Comparison of ENCODE assay signal across 1 cellular context in the genomic region with DNA sequence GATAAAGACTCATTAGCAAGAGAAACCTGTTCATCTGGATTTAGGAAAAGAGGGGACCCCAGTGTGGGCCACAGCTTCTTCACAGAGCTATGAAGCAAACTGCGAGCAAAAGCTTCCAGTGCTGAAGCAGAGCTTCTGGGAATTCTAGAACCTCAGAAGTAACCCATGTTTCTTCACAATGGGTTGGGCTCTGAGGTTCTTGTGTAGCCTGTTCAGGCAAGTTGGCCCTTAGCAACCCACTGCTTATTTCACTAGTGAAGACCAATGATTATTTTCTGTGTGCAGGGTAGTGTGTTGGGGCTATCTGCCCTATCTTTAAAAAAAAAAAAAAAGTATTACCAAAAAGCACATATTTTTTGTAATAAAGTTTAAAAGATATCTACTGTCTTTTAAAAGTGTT.
TF ChIP-seq lines count a peak whose summit lies in the region.

A gene with protein sequence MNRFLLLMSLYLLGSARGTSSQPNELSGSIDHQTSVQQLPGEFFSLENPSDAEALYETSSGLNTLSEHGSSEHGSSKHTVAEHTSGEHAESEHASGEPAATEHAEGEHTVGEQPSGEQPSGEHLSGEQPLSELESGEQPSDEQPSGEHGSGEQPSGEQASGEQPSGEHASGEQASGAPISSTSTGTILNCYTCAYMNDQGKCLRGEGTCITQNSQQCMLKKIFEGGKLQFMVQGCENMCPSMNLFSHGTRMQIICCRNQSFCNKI (minus strand): TSS at position 101 of the 400 bp plus-strand sequence. CDS start 67 bp downstream, at position 34.

TF ChIP-seq in H1, 55 proteins besides CTCF, POLR2A, EP300 and RAD21:
- TF ChIP-seq BRCA1 (IDR thresholded peaks at IDR 0.05; ENCODE audit: low read depth, low read length) (no peak), RBBP5 (IDR thresholded peaks at IDR 0.05; ENCODE audit: borderline replicate concordance, low read depth, low read length) (no peak), EZH2 (IDR thresholded peaks at IDR 0.05; ENCODE audit: low read depth, low read length, severe bottlenecking) (no peak), NRF1 (IDR thresholded peaks at IDR 0.05; ENCODE audit: low read depth, low read length) (no peak), JUN (IDR thresholded peaks at IDR 0.05; ENCODE audit: low read depth, low read length) (no peak), GABPA (IDR thresholded peaks at IDR 0.05; ENCODE audit: borderline replicate concordance, insufficient read depth, low read length) (no peak), TEAD4 (IDR thresholded peaks at IDR 0.05; ENCODE audit: low read depth, low read length) (no peak), SP2 (IDR thresholded peaks at IDR 0.05; ENCODE audit: low read length) (no peak), POU5F1 (IDR thresholded peaks at IDR 0.05; ENCODE audit: low read depth, low read length) (no peak)
- TF ChIP-seq, protein P1, sequence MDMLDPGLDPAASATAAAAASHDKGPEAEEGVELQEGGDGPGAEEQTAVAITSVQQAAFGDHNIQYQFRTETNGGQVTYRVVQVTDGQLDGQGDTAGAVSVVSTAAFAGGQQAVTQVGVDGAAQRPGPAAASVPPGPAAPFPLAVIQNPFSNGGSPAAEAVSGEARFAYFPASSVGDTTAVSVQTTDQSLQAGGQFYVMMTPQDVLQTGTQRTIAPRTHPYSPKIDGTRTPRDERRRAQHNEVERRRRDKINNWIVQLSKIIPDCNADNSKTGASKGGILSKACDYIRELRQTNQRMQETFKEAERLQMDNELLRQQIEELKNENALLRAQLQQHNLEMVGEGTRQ (IDR thresholded peaks at IDR 0.05; ENCODE audit: low read length) = no peak
